In the genomic region with DNA sequence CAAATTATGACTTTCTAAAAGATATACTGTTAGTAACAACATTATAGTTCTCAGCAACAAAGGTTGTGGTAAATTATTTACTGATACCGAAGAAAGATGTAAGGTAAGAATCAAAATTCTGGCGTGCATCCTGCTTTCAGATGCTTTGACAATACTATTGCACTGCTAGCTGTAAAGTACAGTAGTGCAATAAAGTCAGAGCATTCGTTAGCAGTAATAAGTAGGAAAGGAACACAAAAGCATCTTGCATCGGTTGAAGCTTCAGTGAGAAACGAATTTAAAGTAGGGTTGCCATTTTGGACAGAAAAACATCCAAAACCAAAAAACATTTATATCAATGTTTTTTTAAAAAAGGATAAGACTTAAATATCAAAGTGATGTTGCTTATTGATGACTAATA, we compare ENCODE assay signal across 1 cellular context.
TF ChIP-seq lines count a peak whose summit lies in the region.

No MANE protein-coding gene starts in this region.

TF ChIP-seq in A549, 52 proteins besides CTCF, POLR2A, EP300 and RAD21:
- TF ChIP-seq HEYL (CRISPR knock-in tag; IDR thresholded peaks at IDR 0.05) = no peak
- TF ChIP-seq, protein P1, sequence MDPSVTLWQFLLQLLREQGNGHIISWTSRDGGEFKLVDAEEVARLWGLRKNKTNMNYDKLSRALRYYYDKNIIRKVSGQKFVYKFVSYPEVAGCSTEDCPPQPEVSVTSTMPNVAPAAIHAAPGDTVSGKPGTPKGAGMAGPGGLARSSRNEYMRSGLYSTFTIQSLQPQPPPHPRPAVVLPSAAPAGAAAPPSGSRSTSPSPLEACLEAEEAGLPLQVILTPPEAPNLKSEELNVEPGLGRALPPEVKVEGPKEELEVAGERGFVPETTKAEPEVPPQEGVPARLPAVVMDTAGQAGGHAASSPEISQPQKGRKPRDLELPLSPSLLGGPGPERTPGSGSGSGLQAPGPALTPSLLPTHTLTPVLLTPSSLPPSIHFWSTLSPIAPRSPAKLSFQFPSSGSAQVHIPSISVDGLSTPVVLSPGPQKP (IDR thresholded peaks at IDR 0.05; ENCODE audit: low read depth, low read length) = no peak
- no peak for TF ChIP-seq ESRRA (IDR thresholded peaks at IDR 0.05; ENCODE audit: borderline replicate concordance, low read length)
- no peak for TF ChIP-seq CBX8 (IDR thresholded peaks at IDR 0.05)
- no peak for TF ChIP-seq HDAC2 (IDR thresholded peaks at IDR 0.05)
- TF ChIP-seq RNF2 (IDR thresholded peaks at IDR 0.05; ENCODE audit: borderline replicate concordance, low read depth) = no peak
- TF ChIP-seq SMC3 (IDR thresholded peaks at IDR 0.05) = no peak
- no peak for TF ChIP-seq CHD4 (IDR thresholded peaks at IDR 0.05; ENCODE audit: borderline replicate concordance)
- no peak for TF ChIP-seq ZSCAN20 (CRISPR knock-in tag; IDR thresholded peaks at IDR 0.05)
- no peak for TF ChIP-seq CBX2 (IDR thresholded peaks at IDR 0.05; ENCODE audit: borderline replicate concordance, low read depth)
- no peak for TF ChIP-seq FOSL2 (IDR thresholded peaks at IDR 0.05)
- no peak for TF ChIP-seq FOSL2 (CRISPR knock-in tag; IDR thresholded peaks at IDR 0.05)
- no peak for TF ChIP-seq RFX5 (IDR thresholded peaks at IDR 0.05)
- TF ChIP-seq HOXA7 (CRISPR knock-in tag; IDR thresholded peaks at IDR 0.05) = no peak
- TF ChIP-seq NR3C1 (IDR thresholded peaks at IDR 0.05) = no peak
- TF ChIP-seq, protein P2, sequence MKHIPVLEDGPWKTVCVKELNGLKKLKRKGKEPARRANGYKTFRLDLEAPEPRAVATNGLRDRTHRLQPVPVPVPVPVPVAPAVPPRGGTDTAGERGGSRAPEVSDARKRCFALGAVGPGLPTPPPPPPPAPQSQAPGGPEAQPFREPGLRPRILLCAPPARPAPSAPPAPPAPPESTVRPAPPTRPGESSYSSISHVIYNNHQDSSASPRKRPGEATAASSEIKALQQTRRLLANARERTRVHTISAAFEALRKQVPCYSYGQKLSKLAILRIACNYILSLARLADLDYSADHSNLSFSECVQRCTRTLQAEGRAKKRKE (CRISPR knock-in tag; IDR thresholded peaks at IDR 0.05; ENCODE audit: low read depth) = no peak
